8 cellular contexts compared by ENCODE assay signal in genomic region chr1:89633745-89634625, GRCh38. TPM values are rescaled to one million over a fixed set of nuclear protein-coding genes. Genes with fewer than 3 reads are reported as not detected.
DNase-seq lines count a peak whose midpoint lies in the region; TF ChIP-seq lines count a peak whose summit lies in the region.

No MANE protein-coding gene starts in this region.

- H3K4me1 ChIP-seq in Loucy (ENCODE audit: insufficient read depth, low read length, poor library complexity, severe bottlenecking), result peaks cover 69% of the 10 kb centered on the region
- H3K4me1 ChIP-seq in parathyroid adenoma, result no peaks in the 10 kb centered on the region

- H3K9ac ChIP-seq in Loucy (ENCODE audit: low read depth, low read length, poor library complexity, severe bottlenecking) (peak overlapping the region; percentile 78), parathyroid adenoma (no peak overlapping the region)

- peak overlapping the region; percentile 93 for H3K27ac Mint-ChIP-seq in activated T-helper 1 cell treated with anti-CD3 and anti-CD28 coated beads, Interleukin-12 subunit alpha, Interleukin-12 subunit beta, Interleukin-2, Interleukin-4 antibody, amounts not matched to agents 30 ng/mL and 10 ng/mL and 1 ng/mL, durations not matched to agents 14 hours and 24 hours and 36 hours

- no peaks in the 10 kb centered on the region for H3K9me3 ChIP-seq in Loucy (ENCODE audit: insufficient read depth, low read depth, low read length)
- H3K9me3 ChIP-seq in parathyroid adenoma (ENCODE audit: control insufficient read depth, low read length), result no peaks in the 10 kb centered on the region

- H3K4me2 ChIP-seq in Loucy (ENCODE audit: low read depth, low read length, poor library complexity, severe bottlenecking) (peak overlapping the region; percentile 84), parathyroid adenoma (ENCODE audit: low read length) (peak overlapping the region; percentile 89)

- peaks cover 39% of the 10 kb centered on the region for H4K20me1 ChIP-seq in Loucy (ENCODE audit: insufficient read depth, low read length, poor library complexity, severe bottlenecking)

- intact Hi-C loops in activated T-helper 1 cell treated with anti-CD3 and anti-CD28 coated beads, Interleukin-12 subunit alpha, Interleukin-12 subunit beta, Interleukin-2, Interleukin-4 antibody, amounts not matched to agents 30 ng/mL and 10 ng/mL and 1 ng/mL, durations not matched to agents 14 hours and 24 hours and 36 hours (cut with micrococcal nuclease), result loop anchor here (1.0 to 2.0 kb wide), 8 partner anchors 24 to 361 kb away; partner anchors contain the start of genes LRRC8B, LRRC8D and ZNF326

- no peaks in the 10 kb centered on the region for H3K9me3 Mint-ChIP-seq in activated T-helper 1 cell treated with anti-CD3 and anti-CD28 coated beads, Interleukin-12 subunit alpha, Interleukin-12 subunit beta, Interleukin-2, Interleukin-4 antibody, amounts not matched to agents 30 ng/mL and 10 ng/mL and 1 ng/mL, durations not matched to agents 14 hours and 24 hours and 36 hours

- H3K27me3 ChIP-seq in Loucy (ENCODE audit: insufficient read depth, low read length, poor library complexity, severe bottlenecking) (no peaks in the 10 kb centered on the region), parathyroid adenoma (ENCODE audit: control insufficient read depth, insufficient read depth, low read length) (no peaks in the 10 kb centered on the region)

- H3K9me2 ChIP-seq in Loucy (replicated peaks; ENCODE audit: low read depth, low read length), result no peaks in the 10 kb centered on the region

- no peaks in the 10 kb centered on the region for H3K36me3 ChIP-seq in Loucy (ENCODE audit: insufficient read depth, low read length)
- no peaks in the 10 kb centered on the region for H3K36me3 ChIP-seq in parathyroid adenoma (ENCODE audit: control insufficient read depth, insufficient read depth, low read length)

- DNase-seq in activated effector memory CD4-positive, alpha-beta T cell treated with anti-CD3 and anti-CD28 coated beads, Interleukin-2, amount 50 U/mL, for 16 hours, result peak; percentile 75
- DNase-seq in activated effector memory CD4-positive, alpha-beta T cell treated with Interleukin-2 at 50 U/mL for 16 hours, result no peak
- DNase-seq in activated T-helper 1 cell treated with anti-CD3 and anti-CD28 coated beads, Interleukin-12 subunit alpha, Interleukin-12 subunit beta, Interleukin-2, Interleukin-4 antibody, amounts not matched to agents 30 ng/mL and 10 ng/mL and 1 ng/mL, durations not matched to agents 14 hours and 24 hours and 36 hours (ENCODE audit: low spot score), result peak; percentile 14
- DNase-seq in germinal center (ENCODE audit: low spot score) (peak; percentile 24), GF-D8 (lab: John Stamatoyannopoulos, UW) (no peak), GM19238 (ENCODE audit: insufficient read length, low spot score) (no peak)

- TF ChIP-seq CTCF in Loucy (conservative IDR thresholded peaks at IDR 0.05; ENCODE audit: low read length) (no peak), parathyroid adenoma (IDR thresholded peaks at IDR 0.05) (no peak)

- H3K4me3 ChIP-seq in Loucy (ENCODE audit: low read length, poor library complexity, severe bottlenecking) (peak overlapping the region; percentile 87), parathyroid adenoma (ENCODE audit: low read depth, low read length) (peak overlapping the region; percentile 77)

- H2AFZ ChIP-seq in Loucy (ENCODE audit: low read length) (peak overlapping the region; percentile 81), parathyroid adenoma (peak overlapping the region; percentile 88)

- peaks cover 73% of the 10 kb centered on the region for H3K4me1 Mint-ChIP-seq in activated T-helper 1 cell treated with anti-CD3 and anti-CD28 coated beads, Interleukin-12 subunit alpha, Interleukin-12 subunit beta, Interleukin-2, Interleukin-4 antibody, amounts not matched to agents 30 ng/mL and 10 ng/mL and 1 ng/mL, durations not matched to agents 14 hours and 24 hours and 36 hours (ENCODE audit: low read depth)

- H3K4me3 Mint-ChIP-seq in activated T-helper 1 cell treated with anti-CD3 and anti-CD28 coated beads, Interleukin-12 subunit alpha, Interleukin-12 subunit beta, Interleukin-2, Interleukin-4 antibody, amounts not matched to agents 30 ng/mL and 10 ng/mL and 1 ng/mL, durations not matched to agents 14 hours and 24 hours and 36 hours, result peak overlapping the region; percentile 92

- H3K79me2 ChIP-seq in Loucy (ENCODE audit: insufficient read depth, low read length) (peaks cover 64% of the 10 kb centered on the region), parathyroid adenoma (no peaks in the 10 kb centered on the region)

- H3K27me3 Mint-ChIP-seq in activated T-helper 1 cell treated with anti-CD3 and anti-CD28 coated beads, Interleukin-12 subunit alpha, Interleukin-12 subunit beta, Interleukin-2, Interleukin-4 antibody, amounts not matched to agents 30 ng/mL and 10 ng/mL and 1 ng/mL, durations not matched to agents 14 hours and 24 hours and 36 hours (ENCODE audit: insufficient read depth), result no peaks in the 10 kb centered on the region

- peak overlapping the region; percentile 63 for H3K27ac ChIP-seq in parathyroid adenoma

- H3F3A ChIP-seq in Loucy (ENCODE audit: low read depth), result no peaks in the 10 kb centered on the region

- H3K36me3 Mint-ChIP-seq in activated T-helper 1 cell treated with anti-CD3 and anti-CD28 coated beads, Interleukin-12 subunit alpha, Interleukin-12 subunit beta, Interleukin-2, Interleukin-4 antibody, amounts not matched to agents 30 ng/mL and 10 ng/mL and 1 ng/mL, durations not matched to agents 14 hours and 24 hours and 36 hours (ENCODE audit: low read depth), result peaks cover 26% of the 10 kb centered on the region

RNA-seq across cellular contexts. Expression of gene LRRC8C, which starts 1.1 kb away (rescaled TPM):
- 64.3 and 66.1 TPM in 2 replicates for total RNA-seq in activated T-helper 1 cell treated with anti-CD3 and anti-CD28 coated beads, Interleukin-12 subunit alpha, Interleukin-12 subunit beta, Interleukin-2, Interleukin-4 antibody, amounts not matched to agents 30 ng/mL and 10 ng/mL and 1 ng/mL, durations not matched to agents 14 hours and 24 hours and 36 hours

Comparison
In these comparisons a context has a peak if more than half of its experiments do, and no peak if none do; other contexts are left out.
1. DNase-seq: peak in activated effector memory CD4-positive, alpha-beta T cell treated with anti-CD3 and anti-CD28 coated beads, Interleukin-2, amount 50 U/mL, for 16 hours (single experiment), activated T-helper 1 cell treated with anti-CD3 and anti-CD28 coated beads, Interleukin-12 subunit alpha, Interleukin-12 subunit beta, Interleukin-2, Interleukin-4 antibody, amounts not matched to agents 30 ng/mL and 10 ng/mL and 1 ng/mL, durations not matched to agents 14 hours and 24 hours and 36 hours (single experiment) and germinal center (single experiment); none in activated effector memory CD4-positive, alpha-beta T cell treated with Interleukin-2 at 50 U/mL for 16 hours (single experiment), GF-D8 (single experiment) and GM19238 (single experiment).